Comparison of ENCODE assay signal across 23 cellular contexts in genomic region chr1:13871413-13871812, GRCh38.
"Had no signal": no experiment of that assay in that cellular context is flagged by ENCODE, and none has a peak within 500 bp of the region (broad histone marks: within the 10 kb centered on the region; RNA-seq: fewer than 3 reads in every experiment).

No MANE protein-coding gene starts in this region.

- FAIRE-seq: RCC 7860 had no signal

- H3K27ac ChIP-seq: HL-60, KMS-11, SJSA1, SK-N-MC had no signal

- DNase-seq: IMR-90, Kasumi-1, NCI-H1092, NCI-H1105 treated with DMSO at 0.1 percent for 48 hours, NCI-H1417 treated with DMSO at 0.1 percent for 48 hours, NCI-H146, NCI-H1694 treated with DMSO at 0.1 percent for 48 hours, NCI-H1930, NCI-H2081, NCI-H2107, NCI-H2227 treated with DMSO at 0.1 percent for 48 hours, NCI-H510A, NCI-H524 treated with DMSO at 0.1 percent for 48 hours, NCI-H69, NCI-H774, Right ventricle myocardium superior, RPMI8226, SIG-M5 had no signal

- H3K4me1 ChIP-seq: SJSA1 had no signal

- H3K4me2 ChIP-seq: KMS-11 had no signal

- H3K36me3 ChIP-seq: SJSA1 had no signal

- H3K27me3 ChIP-seq: SJSA1 had no signal

- H3K4me3 ChIP-seq: SJSA1, SK-N-MC had no signal

- H3K9me3 ChIP-seq: SJSA1 had no signal

- H3K9ac ChIP-seq: KMS-11 had no signal
